ENCODE assay signal across 9 cellular contexts in genomic region chr14:68967459-68967940, GRCh38. TPM values are rescaled to one million over a fixed set of nuclear protein-coding genes. Genes with fewer than 3 reads are reported as not detected.
DNase-seq lines count a peak whose midpoint lies in the region; ATAC-seq and TF ChIP-seq lines count a peak whose summit lies in the region.
"Had no signal": no experiment of that assay in that cellular context is flagged by ENCODE, and none has a peak within 500 bp of the region (broad histone marks: within the 10 kb centered on the region; RNA-seq: fewer than 3 reads in every experiment).

No MANE protein-coding gene starts in this region.

- TF ChIP-seq CTCF in esophagus muscularis mucosa (IDR thresholded peaks at IDR 0.05) (no peak), thyroid gland (IDR thresholded peaks at IDR 0.05) (no peak)

- no peak for DNase-seq in CD8-positive, alpha-beta memory T cell
- DNase-seq in T-helper 17 cell: no peak
- DNase-seq in esophagus muscularis mucosa (ENCODE audit: extremely low spot score): no peak
- no peak for DNase-seq in trophoblast cell
- no peak for DNase-seq in HPDE6-E6E7 (ENCODE audit: extremely low spot score)
- no peak for DNase-seq in thyroid gland
- DNase-seq in NCI-H128 (lab: John Stamatoyannopoulos, UW; ENCODE audit: unreplicated experiment): no peak
- no peak for DNase-seq in SIG-M5 treated with dmso at 0.1 percent for 504 hours (lab: John Stamatoyannopoulos, UW; ENCODE audit: unreplicated experiment)
- DNase-seq: KG1 had no signal

- peak overlapping the region; percentile 36 for H3K4me3 ChIP-seq in CD8-positive, alpha-beta memory T cell (ENCODE audit: low read length)
- H3K4me3 ChIP-seq in esophagus muscularis mucosa: peak overlapping the region in 2 of 4 donors; percentile 2 to 15
- H3K4me3 ChIP-seq in trophoblast cell (ENCODE audit: low read depth, low read length): no peak overlapping the region
- no peak overlapping the region for H3K4me3 ChIP-seq in thyroid gland (replicated peaks in 1 of 3)

- no peak overlapping the region for H3K9ac ChIP-seq in trophoblast cell (ENCODE audit: low read length)

- no peak overlapping the region for H2BK12ac ChIP-seq in trophoblast cell (ENCODE audit: low read length)

- no peak overlapping the region for H4K8ac ChIP-seq in trophoblast cell (ENCODE audit: low read depth, low read length)

- intact Hi-C loops in esophagus muscularis mucosa (cut with DNase I) (no loop called here), thyroid gland (cut with DNase I) (no loop called here)

- no peak for ATAC-seq in T-helper 17 cell

- H2AFZ ChIP-seq in trophoblast cell (ENCODE audit: insufficient read depth, low read length, poor library complexity): peak overlapping the region; percentile 30

- H2BK5ac ChIP-seq in trophoblast cell (ENCODE audit: low read depth, low read length, poor library complexity): no peak overlapping the region

- no peak overlapping the region for H2BK120ac ChIP-seq in trophoblast cell (ENCODE audit: insufficient read depth, low read length, poor library complexity)

- CTCF ChIA-PET in CD8-positive, alpha-beta memory T cell (lab: Charles Lee): no interaction called here

- H3K4me3 Mint-ChIP-seq in CD8-positive, alpha-beta memory T cell: peak overlapping the region in 4 of 7 donors; percentile 52 to 70 (median 62)
- peak overlapping the region; percentile 83 for H3K4me3 Mint-ChIP-seq in T-helper 17 cell

- H3K27ac Mint-ChIP-seq in CD8-positive, alpha-beta memory T cell: peak overlapping the region; percentile 26 to 95 (median 90)
- peak overlapping the region; percentile 100 for H3K27ac Mint-ChIP-seq in T-helper 17 cell

- peak overlapping the region; percentile 93 for H3K4ac ChIP-seq in trophoblast cell (ENCODE audit: low read depth, low read length)

- no peak overlapping the region for H2AK5ac ChIP-seq in trophoblast cell (ENCODE audit: low read length)

- no peaks in the 10 kb centered on the region for H3K27me3 ChIP-seq in CD8-positive, alpha-beta memory T cell (ENCODE audit: insufficient read depth, low read length, poor library complexity, severe bottlenecking)
- H3K27me3 ChIP-seq in esophagus muscularis mucosa: no peaks in the 10 kb centered on the region
- no peaks in the 10 kb centered on the region for H3K27me3 ChIP-seq in trophoblast cell (ENCODE audit: insufficient read depth, low read length)
- H3K27me3 ChIP-seq in thyroid gland: no peaks in the 10 kb centered on the region

- no peak overlapping the region for H3K18ac ChIP-seq in trophoblast cell (ENCODE audit: low read length)

- H3K79me1 ChIP-seq in trophoblast cell (ENCODE audit: low read length): peaks cover 7% of the 10 kb centered on the region

- H3K9me3 ChIP-seq in CD8-positive, alpha-beta memory T cell (ENCODE audit: low read length): no peaks in the 10 kb centered on the region
- H3K9me3 ChIP-seq in T-helper 17 cell (ENCODE audit: control insufficient read depth, low read length, poor library complexity, severe bottlenecking) (no peaks in the 10 kb centered on the region), esophagus muscularis mucosa (no peaks in the 10 kb centered on the region), trophoblast cell (ENCODE audit: insufficient read depth, low read depth, low read length) (no peaks in the 10 kb centered on the region), thyroid gland (no peaks in the 10 kb centered on the region)

- no peak for TF ChIP-seq POLR2A in esophagus muscularis mucosa (IDR thresholded peaks at IDR 0.05; ENCODE audit: low read depth)
- TF ChIP-seq POLR2A in thyroid gland (IDR thresholded peaks at IDR 0.05): no peak

- no peak overlapping the region for H3K14ac ChIP-seq in trophoblast cell (ENCODE audit: low read length)

- WGBS in esophagus muscularis mucosa: 70% methylated on average over 3 of the region's 3 CpGs
- WGBS in trophoblast cell (ENCODE audit: extremely low coverage, insufficient coverage, insufficient read length): no CpG with 5 or more reads among the region's 3 CpGs
- WGBS in thyroid gland, 2 donors: 86 to 88% methylated on average over 3 of the region's 3 CpGs

- peaks cover 0 to 2% of the 10 kb centered on the region in 2 donors for H3K27me3 Mint-ChIP-seq in CD8-positive, alpha-beta memory T cell
- H3K27me3 Mint-ChIP-seq in T-helper 17 cell: no peaks in the 10 kb centered on the region

- H3K36me3 ChIP-seq in CD8-positive, alpha-beta memory T cell (ENCODE audit: insufficient read depth, low read length): no peaks in the 10 kb centered on the region
- H3K36me3 ChIP-seq in esophagus muscularis mucosa (peaks cover 0 to 13% (median 5%) of the 10 kb centered on the region in 4 donors), trophoblast cell (ENCODE audit: control insufficient read depth in 1 of 2, insufficient read depth in 2 of 2, low read length in 2 of 2) (peaks cover 45 to 68% of the 10 kb centered on the region in 2 experiments), thyroid gland (no peaks in the 10 kb centered on the region)

- no peak overlapping the region for H3K27ac ChIP-seq in CD8-positive, alpha-beta memory T cell (ENCODE audit: low read depth, low read length)
- H3K27ac ChIP-seq in esophagus muscularis mucosa (replicated peaks in 1 of 4) (peak overlapping the region; percentile 97 to 100 (median 98)), trophoblast cell (ENCODE audit: low read depth, low read length) (no peak overlapping the region), thyroid gland (no peak overlapping the region)

- H3K4me1 Mint-ChIP-seq in CD8-positive, alpha-beta memory T cell: peaks cover 44 to 63% (median 57%) of the 10 kb centered on the region in 3 donors
- H3K4me1 Mint-ChIP-seq in T-helper 17 cell: peaks cover 57% of the 10 kb centered on the region

- no peak overlapping the region for H4K91ac ChIP-seq in trophoblast cell (ENCODE audit: low read depth, low read length)

- no peaks in the 10 kb centered on the region for H3K9me3 Mint-ChIP-seq in CD8-positive, alpha-beta memory T cell

- H4K12ac ChIP-seq in trophoblast cell (ENCODE audit: low read depth, low read length): no peak overlapping the region

- no peak for TF ChIP-seq EP300 in esophagus muscularis mucosa (IDR thresholded peaks at IDR 0.05)

- H3K36me3 Mint-ChIP-seq in CD8-positive, alpha-beta memory T cell: peaks cover 0 to 4% (median 2%) of the 10 kb centered on the region in 3 donors
- peaks cover 3% of the 10 kb centered on the region for H3K36me3 Mint-ChIP-seq in T-helper 17 cell (ENCODE audit: low read depth)

- H3K4me2 ChIP-seq in trophoblast cell (ENCODE audit: low read length): no peak overlapping the region

- POLR2A ChIA-PET in CD8-positive, alpha-beta memory T cell (lab: Charles Lee): no interaction called here

- peak overlapping the region; percentile 11 for H3K23ac ChIP-seq in trophoblast cell (ENCODE audit: low read length)

- peaks cover 96% of the 10 kb centered on the region for H3K4me1 ChIP-seq in CD8-positive, alpha-beta memory T cell (ENCODE audit: insufficient read depth, low read length)
- H3K4me1 ChIP-seq in esophagus muscularis mucosa (peaks cover 91 to 100% (median 100%) of the 10 kb centered on the region in 4 donors), trophoblast cell (ENCODE audit: control insufficient read depth in 1 of 2, insufficient read depth in 2 of 2, low read length in 2 of 2) (peaks cover 47 to 71% of the 10 kb centered on the region in 2 experiments), thyroid gland (peaks cover 36 to 60% of the 10 kb centered on the region in 2 donors)

- H3K79me2 ChIP-seq in trophoblast cell (ENCODE audit: control insufficient read depth, insufficient read depth, low read length, poor library complexity): peaks cover 75% of the 10 kb centered on the region

RNA-seq across cellular contexts. Expression of gene ACTN1, which starts 11.6 kb away (rescaled TPM):
- total RNA-seq in CD8-positive, alpha-beta memory T cell: 10 to 100 TPM; 52.7 to 53.3 TPM
- 47.4 TPM for polyA plus RNA-seq in CD8-positive, alpha-beta memory T cell
- total RNA-seq in T-helper 17 cell (10 to 100 TPM; 36.8 to 88.9 TPM), esophagus muscularis mucosa (1,000 to 10,000 TPM in 3 of 4 donors, 100 to 1,000 TPM in 1; 958 to 2,110 (median 1,439) TPM), thyroid gland (10 to 100 TPM; 48.1 to 90.4 (median 64.8) TPM)
- polyA plus RNA-seq in trophoblast cell (2013): 427 and 440 TPM in 2 replicates

Comparison
In these comparisons a context has a peak if more than half of its experiments do, and no peak if none do; other contexts are left out.
1. H3K27ac ChIP-seq: peak in esophagus muscularis mucosa (4 of 4); none in CD8-positive, alpha-beta memory T cell (single experiment), trophoblast cell (single experiment) and thyroid gland (0 of 3).
2. RNA of gene ACTN1, which starts 11.6 kb away (total RNA-seq): 958 to 2,110 TPM in esophagus muscularis mucosa; 36.8 to 88.9 TPM in T-helper 17 cell, 48.1 to 90.4 TPM in thyroid gland and 52.7 to 53.3 TPM in CD8-positive, alpha-beta memory T cell; every median in the first group is over 10 times any median in the second.